ENCODE assay signal across 8 cellular contexts in genomic region chr10:3783721-3784432, GRCh38. TPM values are rescaled to one million over a fixed set of nuclear protein-coding genes. Genes with fewer than 3 reads are reported as not detected.
DNase-seq lines count a peak whose midpoint lies in the region; TF ChIP-seq lines count a peak whose summit lies in the region.

No MANE protein-coding gene starts in this region.

- H3K4me1 ChIP-seq in endodermal cell (ENCODE audit: control insufficient read depth, insufficient read depth, low read length) (peaks cover 14% of the 10 kb centered on the region), mesendoderm (ENCODE audit: control insufficient read depth, low read depth, low read length) (peaks cover 17% of the 10 kb centered on the region)

- peaks cover 60% of the 10 kb centered on the region for H3K79me2 ChIP-seq in mesendoderm (ENCODE audit: control insufficient read depth, insufficient read depth, low read length)

- no peaks in the 10 kb centered on the region for H3K27me3 ChIP-seq in endodermal cell (ENCODE audit: control insufficient read depth, insufficient read depth, low read length, poor library complexity, severe bottlenecking)
- no peaks in the 10 kb centered on the region for H3K27me3 ChIP-seq in mesendoderm (ENCODE audit: insufficient read depth, low read length, poor library complexity)

- H2AK5ac ChIP-seq in mesendoderm (ENCODE audit: low read length), result no peak overlapping the region

- H3K36me3 Mint-ChIP-seq in endodermal cell (ENCODE audit: low read depth), result peaks cover 46% of the 10 kb centered on the region
- H3K36me3 Mint-ChIP-seq in type B pancreatic cell, result peaks cover 48% of the 10 kb centered on the region

- peak overlapping the region; percentile 93 for H3K4me3 ChIP-seq in GM12864 (ENCODE audit: low read depth, low read length)
- peak overlapping the region; percentile 100 for H3K4me3 ChIP-seq in WI38 (ENCODE audit: low read depth, low read length)
- H3K4me3 ChIP-seq in endodermal cell (ENCODE audit: low read length), result peak overlapping the region; percentile 99
- peak overlapping the region; percentile 93 for H3K4me3 ChIP-seq in mesendoderm (ENCODE audit: low read length)

- peak overlapping the region; percentile 93 for H3K4me2 ChIP-seq in mesendoderm (ENCODE audit: low read length)

- H3K36me3 ChIP-seq in endodermal cell (ENCODE audit: control insufficient read depth, insufficient read depth, low read length) (peaks cover 49% of the 10 kb centered on the region), mesendoderm (ENCODE audit: control insufficient read depth, insufficient read depth, low read length) (peaks cover 28% of the 10 kb centered on the region)

- no peak overlapping the region for H3K23ac ChIP-seq in mesendoderm (ENCODE audit: low read length)

- no peaks in the 10 kb centered on the region for H3K9me3 Mint-ChIP-seq in endodermal cell
- H3K9me3 Mint-ChIP-seq in type B pancreatic cell, result no peaks in the 10 kb centered on the region

- H4K5ac ChIP-seq in mesendoderm (ENCODE audit: low read length), result no peak overlapping the region

- H4K8ac ChIP-seq in mesendoderm (ENCODE audit: low read depth, low read length), result no peak overlapping the region

- TF ChIP-seq CTCF in GM12864 (IDR thresholded peaks at IDR 0.05; ENCODE audit: low read depth, low read length, missing control alignments) (no peak), WI38 (IDR thresholded peaks at IDR 0.05; ENCODE audit: low read depth, low read length) (no peak), endodermal cell (conservative IDR thresholded peaks at IDR 0.05) (no peak), type B pancreatic cell (conservative IDR thresholded peaks at IDR 0.05) (no peak)

- H3K56ac ChIP-seq in mesendoderm (ENCODE audit: low read length), result peak overlapping the region; percentile 97

- H3K27ac Mint-ChIP-seq in endodermal cell (peak overlapping the region; percentile 99), type B pancreatic cell (peak overlapping the region; percentile 99)

- H3K9ac ChIP-seq in endodermal cell (ENCODE audit: extremely low read depth, low read length, poor library complexity, severe bottlenecking), result peak overlapping the region; percentile 99
- H3K9ac ChIP-seq in mesendoderm (ENCODE audit: low read length), result peak overlapping the region; percentile 97

- no peak for DNase-seq in GM12864 (ENCODE audit: low read depth)
- peak; percentile 98 for DNase-seq in NCI-H146 (lab: John Stamatoyannopoulos, UW)
- peak; percentile 82 for DNase-seq in endodermal cell
- peak; percentile 94 for DNase-seq in mesendoderm
- no peak for DNase-seq in type B pancreatic cell (ENCODE audit: extremely low spot score, unreplicated experiment)
- no peak for DNase-seq in GM03348 (ENCODE audit: low spot score)
- DNase-seq in AG08395 (ENCODE audit: low spot score), result no peak

- H3K18ac ChIP-seq in mesendoderm (ENCODE audit: low read length), result peak overlapping the region; percentile 83

- WGBS in endodermal cell (ENCODE audit: insufficient coverage in 1 of 2, insufficient read length in 1 of 2), 2 experiments, result 0% methylated on average over 11 to 22 of the region's 22 CpGs
- no CpG with 5 or more reads among the region's 22 CpGs for whole genome bisulfite sequencing in mesendoderm (ENCODE audit: extremely low coverage, insufficient coverage, low lambda C conversion rate)

- no peaks in the 10 kb centered on the region for H3K27me3 Mint-ChIP-seq in endodermal cell (ENCODE audit: insufficient read depth)
- H3K27me3 Mint-ChIP-seq in type B pancreatic cell, result peaks cover 7% of the 10 kb centered on the region

- H2BK5ac ChIP-seq in mesendoderm (ENCODE audit: low read length), result peak overlapping the region; percentile 83

- peaks cover 22% of the 10 kb centered on the region for H3K79me1 ChIP-seq in mesendoderm (ENCODE audit: low read length)

- H3K4me3 Mint-ChIP-seq in endodermal cell (peak overlapping the region; percentile 92), type B pancreatic cell (peak overlapping the region; percentile 96)

- no peak overlapping the region for H2BK15ac ChIP-seq in mesendoderm (replicated peaks; ENCODE audit: low read depth)

- H2BK120ac ChIP-seq in mesendoderm (ENCODE audit: low read depth, low read length), result no peak overlapping the region

- H3K27ac ChIP-seq in endodermal cell (ENCODE audit: low read depth, low read length), result peak overlapping the region; percentile 95
- H3K27ac ChIP-seq in mesendoderm (ENCODE audit: low read depth, low read length), result peak overlapping the region; percentile 98

- peak overlapping the region; percentile 83 for H3K4ac ChIP-seq in mesendoderm (ENCODE audit: low read depth, low read length)

- H3K9me3 ChIP-seq in endodermal cell (ENCODE audit: control insufficient read depth, low read length), result no peaks in the 10 kb centered on the region

- peaks cover 56% of the 10 kb centered on the region for H3K4me1 Mint-ChIP-seq in endodermal cell
- peaks cover 39% of the 10 kb centered on the region for H3K4me1 Mint-ChIP-seq in type B pancreatic cell (ENCODE audit: unreplicated experiment)

RNA-seq across cellular contexts. Expression of gene KLF6, which starts 1.1 kb away (rescaled TPM):
- total RNA-seq in endodermal cell (10 to 100 TPM; 59.0 to 71.2 TPM), type B pancreatic cell (ENCODE audit: low replicate concordance) (117 and 269 TPM in 2 replicates)
- polyA plus RNA-seq in endodermal cell (2013, experiment 1 of 2), result 36.4 TPM
- polyA plus RNA-seq in endodermal cell (2013, experiment 2 of 2), result 43.6 TPM
- 36.1 TPM for polyA plus RNA-seq in mesendoderm (2013, experiment 1 of 2)
- 35.3 TPM for polyA plus RNA-seq in mesendoderm (2013, experiment 2 of 2)

Comparison
In these comparisons a context has a peak if more than half of its experiments do, and no peak if none do; other contexts are left out.
1. DNase-seq: peak in NCI-H146 (single experiment), endodermal cell (single experiment) and mesendoderm (single experiment); none in GM12864 (single experiment), type B pancreatic cell (single experiment), GM03348 (single experiment) and AG08395 (single experiment).
2. Peak in every context shown above with its lines, with median percentiles within 50 percentile points of each other: H3K4me3 ChIP-seq.